In the genomic region with DNA sequence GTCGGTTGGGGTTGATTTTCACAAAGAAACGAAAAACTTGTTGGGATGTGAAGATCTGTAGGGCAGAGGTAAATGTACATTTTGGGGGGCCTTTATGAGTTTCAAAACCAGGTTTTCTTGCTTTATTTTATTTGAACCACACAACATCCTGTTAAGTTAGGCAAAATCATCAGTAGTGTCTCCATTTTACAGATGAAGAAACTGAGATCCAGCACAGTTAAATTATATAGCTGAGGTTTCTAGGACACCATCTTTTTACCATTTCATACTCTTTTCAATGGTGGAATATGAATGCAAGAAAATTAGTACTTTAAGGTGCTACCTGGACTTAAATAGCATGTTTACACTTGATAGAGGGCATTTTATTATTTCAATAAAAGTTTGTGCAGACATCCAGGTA, we compare ENCODE assay signal across 2 cellular contexts.
A peak's percentile ranks its signal among the peaks of the same experiment; 100 is the strongest.
TF ChIP-seq lines count a peak whose summit lies in the region.

No MANE protein-coding gene starts in this region.

TF ChIP-seq in HEK293, 187 proteins besides CTCF, POLR2A, EP300 and RAD21 (continued from another document):
- TF ChIP-seq, protein P1, sequence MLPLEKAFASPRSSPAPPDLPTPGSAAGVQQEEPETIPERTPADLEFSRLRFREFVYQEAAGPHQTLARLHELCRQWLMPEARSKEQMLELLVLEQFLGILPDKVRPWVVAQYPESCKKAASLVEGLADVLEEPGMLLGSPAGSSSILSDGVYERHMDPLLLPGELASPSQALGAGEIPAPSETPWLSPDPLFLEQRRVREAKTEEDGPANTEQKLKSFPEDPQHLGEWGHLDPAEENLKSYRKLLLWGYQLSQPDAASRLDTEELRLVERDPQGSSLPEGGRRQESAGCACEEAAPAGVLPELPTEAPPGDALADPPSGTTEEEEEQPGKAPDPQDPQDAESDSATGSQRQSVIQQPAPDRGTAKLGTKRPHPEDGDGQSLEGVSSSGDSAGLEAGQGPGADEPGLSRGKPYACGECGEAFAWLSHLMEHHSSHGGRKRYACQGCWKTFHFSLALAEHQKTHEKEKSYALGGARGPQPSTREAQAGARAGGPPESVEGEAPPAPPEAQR (tag by site-specific recombination; IDR thresholded peaks at IDR 0.05): no peak
- TF ChIP-seq ZNF548 (tag by site-specific recombination; IDR thresholded peaks at IDR 0.05): no peak
- no peak for TF ChIP-seq ZBTB21 (tag by site-specific recombination; IDR thresholded peaks at IDR 0.05)
- TF ChIP-seq, protein P2, sequence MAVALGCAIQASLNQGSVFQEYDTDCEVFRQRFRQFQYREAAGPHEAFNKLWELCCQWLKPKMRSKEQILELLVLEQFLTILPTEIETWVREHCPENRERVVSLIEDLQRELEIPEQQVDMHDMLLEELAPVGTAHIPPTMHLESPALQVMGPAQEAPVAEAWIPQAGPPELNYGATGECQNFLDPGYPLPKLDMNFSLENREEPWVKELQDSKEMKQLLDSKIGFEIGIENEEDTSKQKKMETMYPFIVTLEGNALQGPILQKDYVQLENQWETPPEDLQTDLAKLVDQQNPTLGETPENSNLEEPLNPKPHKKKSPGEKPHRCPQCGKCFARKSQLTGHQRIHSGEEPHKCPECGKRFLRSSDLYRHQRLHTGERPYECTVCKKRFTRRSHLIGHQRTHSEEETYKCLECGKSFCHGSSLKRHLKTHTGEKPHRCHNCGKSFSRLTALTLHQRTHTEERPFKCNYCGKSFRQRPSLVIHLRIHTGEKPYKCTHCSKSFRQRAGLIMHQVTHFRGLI (tag by site-specific recombination; IDR thresholded peaks at IDR 0.05): no peak
- TF ChIP-seq ZNF664 (tag by site-specific recombination; IDR thresholded peaks at IDR 0.05): peak; percentile 13; the same call in 1 of the 2 replicates
- TF ChIP-seq ZFP41 (tag by site-specific recombination; IDR thresholded peaks at IDR 0.05; ENCODE audit: borderline replicate concordance): no peak
- TF ChIP-seq, protein P3, sequence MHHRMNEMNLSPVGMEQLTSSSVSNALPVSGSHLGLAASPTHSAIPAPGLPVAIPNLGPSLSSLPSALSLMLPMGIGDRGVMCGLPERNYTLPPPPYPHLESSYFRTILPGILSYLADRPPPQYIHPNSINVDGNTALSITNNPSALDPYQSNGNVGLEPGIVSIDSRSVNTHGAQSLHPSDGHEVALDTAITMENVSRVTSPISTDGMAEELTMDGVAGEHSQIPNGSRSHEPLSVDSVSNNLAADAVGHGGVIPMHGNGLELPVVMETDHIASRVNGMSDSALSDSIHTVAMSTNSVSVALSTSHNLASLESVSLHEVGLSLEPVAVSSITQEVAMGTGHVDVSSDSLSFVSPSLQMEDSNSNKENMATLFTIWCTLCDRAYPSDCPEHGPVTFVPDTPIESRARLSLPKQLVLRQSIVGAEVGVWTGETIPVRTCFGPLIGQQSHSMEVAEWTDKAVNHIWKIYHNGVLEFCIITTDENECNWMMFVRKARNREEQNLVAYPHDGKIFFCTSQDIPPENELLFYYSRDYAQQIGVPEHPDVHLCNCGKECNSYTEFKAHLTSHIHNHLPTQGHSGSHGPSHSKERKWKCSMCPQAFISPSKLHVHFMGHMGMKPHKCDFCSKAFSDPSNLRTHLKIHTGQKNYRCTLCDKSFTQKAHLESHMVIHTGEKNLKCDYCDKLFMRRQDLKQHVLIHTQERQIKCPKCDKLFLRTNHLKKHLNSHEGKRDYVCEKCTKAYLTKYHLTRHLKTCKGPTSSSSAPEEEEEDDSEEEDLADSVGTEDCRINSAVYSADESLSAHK (tag by site-specific recombination; IDR thresholded peaks at IDR 0.05): peak; percentile 37; the same call in 1 of the 2 replicates
TF ChIP-seq in HEK293: peak in this region for 2.

TF ChIP-seq in K562, 482 proteins besides CTCF, POLR2A, EP300 and RAD21 (continued from another document):
- TF ChIP-seq, protein P4, sequence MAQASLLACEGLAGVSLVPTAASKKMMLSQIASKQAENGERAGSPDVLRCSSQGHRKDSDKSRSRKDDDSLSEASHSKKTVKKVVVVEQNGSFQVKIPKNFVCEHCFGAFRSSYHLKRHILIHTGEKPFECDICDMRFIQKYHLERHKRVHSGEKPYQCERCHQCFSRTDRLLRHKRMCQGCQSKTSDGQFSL (CRISPR knock-in tag; IDR thresholded peaks at IDR 0.05): no peak
- TF ChIP-seq, protein P4 (tag; IDR thresholded peaks at IDR 0.05): no peak
- peak; percentile 60; the same call in 1 of the 2 replicates for TF ChIP-seq HDAC2 (IDR thresholded peaks at IDR 0.05)
- no peak for TF ChIP-seq CHD1 (IDR thresholded peaks at IDR 0.05; ENCODE audit: low read length)
- peak; percentile 99 for TF ChIP-seq RBM25 (IDR thresholded peaks at IDR 0.05; ENCODE audit: low read depth, low read length, severe bottlenecking)
- TF ChIP-seq, protein P5, sequence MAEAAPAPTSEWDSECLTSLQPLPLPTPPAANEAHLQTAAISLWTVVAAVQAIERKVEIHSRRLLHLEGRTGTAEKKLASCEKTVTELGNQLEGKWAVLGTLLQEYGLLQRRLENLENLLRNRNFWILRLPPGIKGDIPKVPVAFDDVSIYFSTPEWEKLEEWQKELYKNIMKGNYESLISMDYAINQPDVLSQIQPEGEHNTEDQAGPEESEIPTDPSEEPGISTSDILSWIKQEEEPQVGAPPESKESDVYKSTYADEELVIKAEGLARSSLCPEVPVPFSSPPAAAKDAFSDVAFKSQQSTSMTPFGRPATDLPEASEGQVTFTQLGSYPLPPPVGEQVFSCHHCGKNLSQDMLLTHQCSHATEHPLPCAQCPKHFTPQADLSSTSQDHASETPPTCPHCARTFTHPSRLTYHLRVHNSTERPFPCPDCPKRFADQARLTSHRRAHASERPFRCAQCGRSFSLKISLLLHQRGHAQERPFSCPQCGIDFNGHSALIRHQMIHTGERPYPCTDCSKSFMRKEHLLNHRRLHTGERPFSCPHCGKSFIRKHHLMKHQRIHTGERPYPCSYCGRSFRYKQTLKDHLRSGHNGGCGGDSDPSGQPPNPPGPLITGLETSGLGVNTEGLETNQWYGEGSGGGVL (CRISPR knock-in tag; IDR thresholded peaks at IDR 0.05): no peak
- peak; percentile 90 for TF ChIP-seq BCOR (IDR thresholded peaks at IDR 0.05)
